ENCODE assay signal across 21 cellular contexts in genomic region chr17:8339540-8339939, GRCh38. TPM values are rescaled to one million over a fixed set of nuclear protein-coding genes. Genes with fewer than 3 reads are reported as not detected.
"Had no signal": no experiment of that assay in that cellular context is flagged by ENCODE, and none has a peak within 500 bp of the region (broad histone marks: within the 10 kb centered on the region; RNA-seq: fewer than 3 reads in every experiment).

TSS of gene ODF4 (plus strand) at chr17:8339840. CDS start at chr17:8340052, 212 bp downstream.

- H3K9me3 Mint-ChIP-seq: activated naive CD4-positive, alpha-beta T cell treated with anti-CD3 and anti-CD28 coated beads, Interleukin-2, amount 50 U/mL, for 72 hours; dendritic cell treated with granulocyte-macrophage colony-stimulating factor and Interleukin-4, amounts not matched to agents 40 ng/mL and 50 ng/mL, for 4 days; naive thymus-derived CD4-positive, alpha-beta T cell; stimulated activated memory B cell treated with anti-CD40 and anti-IgM and Interleukin-4, amounts not matched to agents 10 μg/mL and 1 μg/mL and 100 μg/mL, for 72 hours had no signal

- H3K36me3 ChIP-seq: adrenal gland, esophagus muscularis mucosa, gastroesophageal sphincter, heart right ventricle, neutrophil had no signal

- H3K27ac ChIP-seq: adrenal gland, esophagus muscularis mucosa, gastroesophageal sphincter, heart right ventricle, neutrophil had no signal

- H3K4me1 ChIP-seq: gastroesophageal sphincter had no signal

- H3K27me3 ChIP-seq: adrenal gland, esophagus muscularis mucosa, gastroesophageal sphincter, heart right ventricle had no signal

- H3K27me3 Mint-ChIP-seq: stimulated activated memory B cell treated with anti-CD40 and anti-IgM and Interleukin-4, amounts not matched to agents 10 μg/mL and 1 μg/mL and 100 μg/mL, for 72 hours had no signal

- H3K27ac Mint-ChIP-seq: dendritic cell treated with granulocyte-macrophage colony-stimulating factor and Interleukin-4, amounts not matched to agents 40 ng/mL and 50 ng/mL, for 4 days had no signal

- H3K9me3 ChIP-seq: adrenal gland, esophagus muscularis mucosa, gastroesophageal sphincter, heart right ventricle, neutrophil had no signal

- DNase-seq: activated CD4-positive, alpha-beta T cell treated with anti-CD3 and anti-CD28 coated beads, Interleukin-2, amount 50 U/mL, for 1 hour; activated CD4-positive, CD25-positive, alpha-beta regulatory T cell treated with anti-CD3 and anti-CD28 coated beads, Interleukin-2, amount 50 U/mL, for 72 hours; activated gamma-delta T cell treated with Interleukin-2 at 50 U/mL for 16 hours; adrenal gland; effector CD8-positive, alpha-beta T cell; heart right ventricle; left ventricle myocardium superior; naive thymus-derived CD4-positive, alpha-beta T cell; stimulated activated CD4-positive, alpha-beta T cell treated with anti-CD3 and anti-CD28 coated beads, Interleukin-4, amount 100 ng/mL, for 24 hours; T-helper 1 cell had no signal

- ATAC-seq: activated naive CD4-positive, alpha-beta T cell treated with anti-CD3 and anti-CD28 coated beads, Interleukin-2, amount 50 U/mL, for 72 hours; gastroesophageal sphincter; heart right ventricle; left ventricle myocardium superior; naive thymus-derived CD4-positive, alpha-beta T cell; sciatic nerve had no signal

- H3K4me3 ChIP-seq: adrenal gland, gastroesophageal sphincter, heart right ventricle had no signal

- H3K36me3 Mint-ChIP-seq: activated naive CD4-positive, alpha-beta T cell treated with anti-CD3 and anti-CD28 coated beads, Interleukin-2, amount 50 U/mL, for 72 hours; naive thymus-derived CD4-positive, alpha-beta T cell; stimulated activated memory B cell treated with anti-CD40 and anti-IgM and Interleukin-4, amounts not matched to agents 10 μg/mL and 1 μg/mL and 100 μg/mL, for 72 hours had no signal

- H3K4me3 Mint-ChIP-seq: dendritic cell treated with granulocyte-macrophage colony-stimulating factor and Interleukin-4, amounts not matched to agents 40 ng/mL and 50 ng/mL, for 4 days; stimulated activated memory B cell treated with anti-CD40 and anti-IgM and Interleukin-4, amounts not matched to agents 10 μg/mL and 1 μg/mL and 100 μg/mL, for 72 hours had no signal

RNA-seq across cellular contexts. Expression of gene ODF4, which starts in this region (rescaled TPM):
- total RNA-seq: activated naive CD4-positive, alpha-beta T cell treated with anti-CD3 and anti-CD28 coated beads, Interleukin-2, amount 50 U/mL, for 72 hours; adrenal gland; chondrocyte; endothelial cell of umbilical vein; esophagus muscularis mucosa; gastroesophageal sphincter; heart right ventricle; left ventricle myocardium superior; mucosa of gallbladder; naive thymus-derived CD4-positive, alpha-beta T cell; sciatic nerve; ureter had no signal
- polyA plus RNA-seq: adrenal gland; endothelial cell of umbilical vein; heart right ventricle; naive thymus-derived CD4-positive, alpha-beta T cell had no signal
